ENCODE assay signal across 1 cellular context in the genomic region with DNA sequence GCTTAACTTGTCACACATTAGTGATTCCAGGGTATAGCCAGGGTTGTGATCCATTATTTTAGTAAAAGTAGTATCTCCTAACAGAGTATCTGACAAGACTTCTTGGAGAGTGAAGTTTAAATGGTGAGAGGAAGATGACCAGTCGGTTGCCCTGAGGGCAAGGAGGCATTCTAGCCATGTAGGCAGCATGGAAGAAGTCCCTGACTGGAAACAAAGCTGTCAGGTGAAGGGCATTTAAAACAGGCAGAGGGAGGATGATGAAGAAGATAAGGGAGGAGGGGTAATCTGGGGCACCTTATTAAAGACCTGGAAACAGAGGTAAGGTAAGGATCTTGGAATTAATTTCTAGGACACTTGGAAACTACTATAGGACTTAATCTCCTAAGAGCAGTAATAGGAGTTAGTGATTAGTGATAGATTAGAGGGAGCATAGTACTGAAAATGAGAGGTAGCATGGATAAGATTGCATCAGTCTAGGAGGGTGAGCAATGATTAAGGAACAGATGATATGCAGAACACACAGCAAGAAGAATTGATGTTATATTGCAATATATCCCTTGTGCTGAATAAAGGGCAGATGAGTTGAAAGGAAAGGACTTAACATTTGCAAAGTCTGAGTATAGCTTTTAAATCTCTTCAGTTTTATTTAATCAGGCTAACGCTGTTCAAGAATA.
TF ChIP-seq lines count a peak whose summit lies in the region.

No MANE protein-coding gene starts in this region.

TF ChIP-seq in GM23338, 12 proteins besides CTCF, POLR2A, EP300 and RAD21:
- TF ChIP-seq ZNF331 (CRISPR knock-in tag; IDR thresholded peaks at IDR 0.05; ENCODE audit: low read depth) = no peak
- no peak for TF ChIP-seq NANOG (IDR thresholded peaks at IDR 0.05; ENCODE audit: borderline replicate concordance)
- no peak for TF ChIP-seq POLR2AphosphoS5 (IDR thresholded peaks at IDR 0.05; ENCODE audit: low read depth)
